ENCODE assay signal across 9 cellular contexts in the genomic region with DNA sequence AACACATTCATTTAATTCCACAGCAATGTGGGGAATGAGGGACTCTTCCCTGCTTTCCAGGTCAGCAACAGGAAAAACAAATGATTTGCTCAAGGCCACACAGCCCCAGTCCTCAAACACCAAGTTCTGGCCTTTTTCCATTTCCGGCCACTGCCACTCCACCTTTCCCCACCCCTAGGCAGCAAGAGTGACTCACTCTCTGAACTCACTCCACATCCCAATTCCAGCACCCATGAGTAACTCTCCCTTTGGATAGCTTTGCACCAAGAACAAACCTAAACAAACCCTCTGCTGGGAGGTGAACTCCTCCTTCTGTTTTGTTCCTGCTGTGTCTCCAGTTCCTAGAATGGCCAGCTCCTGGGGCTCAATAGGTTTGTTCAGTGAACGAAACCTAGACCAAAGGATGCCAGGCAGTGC. TPM values are rescaled to one million over a fixed set of nuclear protein-coding genes. Genes with fewer than 3 reads are reported as not detected.
A peak's percentile ranks its signal among the peaks of the same experiment; 100 is the strongest.
DNase-seq lines count a peak whose midpoint lies in the region; ATAC-seq and TF ChIP-seq lines count a peak whose summit lies in the region.
"Had no signal": no experiment of that assay in that cellular context is flagged by ENCODE, and none has a peak within 500 bp of the region (broad histone marks: within the 10 kb centered on the region; RNA-seq: fewer than 3 reads in every experiment).

No MANE protein-coding gene starts in this region.

- no peak overlapping the region for H3K27ac ChIP-seq in endodermal cell (ENCODE audit: low read depth, low read length)
- peak overlapping the region; percentile 78 for H3K27ac ChIP-seq in muscle layer of duodenum (ENCODE audit: low read length)

- peak overlapping the region; percentile 16 for H3K27ac Mint-ChIP-seq in endodermal cell

- no peak overlapping the region for H3K4me3 Mint-ChIP-seq in endodermal cell

- H3K9me3 Mint-ChIP-seq in endodermal cell, result no peaks in the 10 kb centered on the region

- 86% methylated on average over 1 to 2 of the region's 2 CpGs for WGBS in endodermal cell (ENCODE audit: insufficient coverage in 1 of 2, insufficient read length in 1 of 2), 2 experiments

- ATAC-seq in HG03196 (IDR thresholded peaks at IDR 0.05; ENCODE audit: unreplicated experiment), result no peak

- peaks cover under 1% of the 10 kb centered on the region for H3K4me1 ChIP-seq in endodermal cell (ENCODE audit: control insufficient read depth, insufficient read depth, low read length)
- peaks cover 18% of the 10 kb centered on the region in 2 donors for H3K4me1 ChIP-seq in muscle layer of duodenum (ENCODE audit: control insufficient read depth in 1 of 2, insufficient read depth in 2 of 2, low read length in 2 of 2)

- H3K36me3 Mint-ChIP-seq in endodermal cell (ENCODE audit: low read depth), result no peaks in the 10 kb centered on the region

- H3K27me3 ChIP-seq in endodermal cell (ENCODE audit: control insufficient read depth, insufficient read depth, low read length, poor library complexity, severe bottlenecking), result peaks cover 12% of the 10 kb centered on the region
- H3K27me3 ChIP-seq in muscle layer of duodenum (ENCODE audit: low read depth, low read length), result no peaks in the 10 kb centered on the region

- no peak overlapping the region for H3K4me3 ChIP-seq in endodermal cell (ENCODE audit: low read length)
- H3K4me3 ChIP-seq in muscle layer of duodenum (ENCODE audit: low read depth in 1 of 2, low read length in 2 of 2), result no peak overlapping the region

- peak; percentile 85 for DNase-seq in AG08396 (ENCODE audit: low spot score)
- peak; percentile 98 for DNase-seq in M059J (ENCODE audit: low read depth)
- DNase-seq in endodermal cell, result peak; percentile 77
- DNase-seq in activated CD8-positive, alpha-beta memory T cell treated with anti-CD3 and anti-CD28 coated beads, Interleukin-2, amount 50 U/mL, for 48 hours, result no peak
- no peak for DNase-seq in stimulated activated CD4-positive, alpha-beta T cell treated with anti-CD3 and anti-CD28 coated beads, Interleukin-4, amount 100 ng/mL, for 1 hour
- no peak for DNase-seq in activated gamma-delta T cell treated with Interleukin-2 at 50 U/mL for 16 hours
- DNase-seq: stimulated activated naive CD4-positive, alpha-beta T cell had no signal

- H3K9ac ChIP-seq in endodermal cell (ENCODE audit: extremely low read depth, low read length, poor library complexity, severe bottlenecking), result no peak overlapping the region

- H3K9me3 ChIP-seq in endodermal cell (ENCODE audit: control insufficient read depth, low read length), result no peaks in the 10 kb centered on the region
- no peaks in the 10 kb centered on the region for H3K9me3 ChIP-seq in muscle layer of duodenum (ENCODE audit: control insufficient read depth in 1 of 2, low read length in 2 of 2)

- peaks cover 38% of the 10 kb centered on the region for H3K4me1 Mint-ChIP-seq in endodermal cell

- H3K36me3 ChIP-seq in endodermal cell (ENCODE audit: control insufficient read depth, insufficient read depth, low read length), result no peaks in the 10 kb centered on the region
- no peaks in the 10 kb centered on the region for H3K36me3 ChIP-seq in muscle layer of duodenum (ENCODE audit: control insufficient read depth in 1 of 2, insufficient read depth in 2 of 2, low read length in 2 of 2)

- no peak for TF ChIP-seq CTCF in endodermal cell (conservative IDR thresholded peaks at IDR 0.05)

- H3K27me3 Mint-ChIP-seq in endodermal cell (ENCODE audit: insufficient read depth), result peaks cover 27% of the 10 kb centered on the region

RNA-seq across cellular contexts. Expression of a gene that starts 30.4 kb away (rescaled TPM):
- 0.05 TPM in 1 of 2 replicates, not detected in the other for total RNA-seq in M059J (2014; rRNA removed; shearing (Covaris generic))
- total RNA-seq in endodermal cell, result 10 to 100 TPM; 24.8 to 37.2 TPM
- polyA plus RNA-seq in endodermal cell (2013, experiment 1 of 2), result 7.1 TPM
- 4.6 TPM for polyA plus RNA-seq in endodermal cell (2013, experiment 2 of 2)

Comparison
In these comparisons a context has a peak if more than half of its experiments do, and no peak if none do; other contexts are left out.
1. DNase-seq: peak in AG08396 (single experiment), M059J (single experiment) and endodermal cell (single experiment); none in activated CD8-positive, alpha-beta memory T cell treated with anti-CD3 and anti-CD28 coated beads, Interleukin-2, amount 50 U/mL, for 48 hours (single experiment), stimulated activated CD4-positive, alpha-beta T cell treated with anti-CD3 and anti-CD28 coated beads, Interleukin-4, amount 100 ng/mL, for 1 hour (single experiment) and activated gamma-delta T cell treated with Interleukin-2 at 50 U/mL for 16 hours (single experiment).
2. RNA of a gene that starts 30.4 kb away (total RNA-seq): 24.8 to 37.2 TPM in endodermal cell; 0.05 TPM in M059J; every median in the first group is over 10 times any median in the second.